In the genomic region with DNA sequence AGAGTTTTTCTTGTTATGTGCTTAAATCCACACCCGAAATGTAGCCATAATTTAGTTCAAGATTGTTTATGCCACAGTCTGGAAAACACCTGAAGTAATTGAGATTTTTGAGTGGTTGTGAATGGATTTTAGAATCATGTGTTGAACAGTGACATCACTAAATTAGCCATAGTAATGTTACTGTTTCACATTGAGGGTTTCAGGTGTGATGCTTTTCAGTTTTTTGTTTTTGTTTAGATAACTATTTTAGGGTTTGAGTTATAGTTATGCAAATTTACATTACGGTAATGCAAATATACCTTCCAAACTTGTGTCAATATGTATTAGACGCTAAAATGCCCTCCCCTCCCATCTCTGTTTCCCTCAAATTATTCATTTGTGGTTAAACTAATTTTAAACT, we compare ENCODE assay signal across 21 cellular contexts. TPM values are rescaled to one million over a fixed set of nuclear protein-coding genes. Genes with fewer than 3 reads are reported as not detected.
DNase-seq lines count a peak whose midpoint lies in the region; ATAC-seq and TF ChIP-seq lines count a peak whose summit lies in the region.
"Had no signal": no experiment of that assay in that cellular context is flagged by ENCODE, and none has a peak within 500 bp of the region (broad histone marks: within the 10 kb centered on the region; RNA-seq: fewer than 3 reads in every experiment).

No MANE protein-coding gene starts in this region.

- peaks cover 2% of the 10 kb centered on the region for H3K9me3 Mint-ChIP-seq in activated naive CD8-positive, alpha-beta T cell treated with anti-CD3 and anti-CD28 coated beads for 36 hours
- H3K9me3 Mint-ChIP-seq in nephron progenitor cell: peaks cover 19% of the 10 kb centered on the region
- H3K9me3 Mint-ChIP-seq: nephron had no signal

- H3K4me2 ChIP-seq in smooth muscle cell: peak overlapping the region; percentile 18

- no peak overlapping the region for H3K27ac Mint-ChIP-seq in activated naive CD8-positive, alpha-beta T cell treated with anti-CD3 and anti-CD28 coated beads for 36 hours
- no peak overlapping the region for H3K27ac Mint-ChIP-seq in nephron progenitor cell
- H3K27ac Mint-ChIP-seq: endodermal cell had no signal

- no peaks in the 10 kb centered on the region for H3K27me3 Mint-ChIP-seq in activated naive CD8-positive, alpha-beta T cell treated with anti-CD3 and anti-CD28 coated beads for 36 hours
- no peaks in the 10 kb centered on the region for H3K27me3 Mint-ChIP-seq in nephron progenitor cell (ENCODE audit: low read depth, poor library complexity)

- peak overlapping the region; percentile 40 for H3K4me3 Mint-ChIP-seq in activated naive CD8-positive, alpha-beta T cell treated with anti-CD3 and anti-CD28 coated beads for 36 hours
- H3K4me3 Mint-ChIP-seq in nephron progenitor cell: no peak overlapping the region
- H3K4me3 Mint-ChIP-seq: endodermal cell, nephron had no signal

- peaks cover 100% of the 10 kb centered on the region for H4K20me1 ChIP-seq in smooth muscle cell (ENCODE audit: low read depth)

- peaks cover 12% of the 10 kb centered on the region for H3K36me3 Mint-ChIP-seq in activated naive CD8-positive, alpha-beta T cell treated with anti-CD3 and anti-CD28 coated beads for 36 hours
- H3K36me3 Mint-ChIP-seq in nephron progenitor cell (ENCODE audit: low read depth): peaks cover 49% of the 10 kb centered on the region

- H2AFZ ChIP-seq in smooth muscle cell (ENCODE audit: low read depth): no peak overlapping the region

- H3K4me1 ChIP-seq in cardiac muscle cell (ENCODE audit: low read depth): peaks cover 48% of the 10 kb centered on the region
- H3K4me1 ChIP-seq in right cardiac atrium (ENCODE audit: control insufficient read depth, insufficient read depth, low read length): peaks cover 7% of the 10 kb centered on the region
- no peaks in the 10 kb centered on the region for H3K4me1 ChIP-seq in smooth muscle cell (ENCODE audit: low read depth)
- peaks cover 5% of the 10 kb centered on the region for H3K4me1 ChIP-seq in ovary (ENCODE audit: insufficient read depth)

- H3K27ac ChIP-seq in cardiac muscle cell: peak overlapping the region; percentile 5
- no peak overlapping the region for H3K27ac ChIP-seq in right cardiac atrium (ENCODE audit: low read length)
- no peak overlapping the region for H3K27ac ChIP-seq in smooth muscle cell (ENCODE audit: low read depth)
- no peak overlapping the region for H3K27ac ChIP-seq in ovary
- H3K27ac ChIP-seq: C4-2B had no signal

- H3K4me3 ChIP-seq in cardiac muscle cell (no peak overlapping the region), right cardiac atrium (ENCODE audit: low read length) (no peak overlapping the region), smooth muscle cell (no peak overlapping the region), ovary (no peak overlapping the region)

- peaks cover 100% of the 10 kb centered on the region for H3K79me2 ChIP-seq in smooth muscle cell (ENCODE audit: low read depth)

- H3K36me3 ChIP-seq in cardiac muscle cell (no peaks in the 10 kb centered on the region), smooth muscle cell (ENCODE audit: low read depth) (no peaks in the 10 kb centered on the region), ovary (no peaks in the 10 kb centered on the region)

- WGBS in right cardiac atrium: 54% methylated on average over 3 of the region's 3 CpGs
- WGBS in smooth muscle cell (ENCODE audit: low lambda C conversion rate): 82% methylated on average over 3 of the region's 3 CpGs
- WGBS in ovary, 3 donors: 77 to 84% (median 80%) methylated on average over 3 of the region's 3 CpGs

- no peak overlapping the region for H3K9ac ChIP-seq in smooth muscle cell (ENCODE audit: low read depth)

- TF ChIP-seq CTCF in cardiac muscle cell (IDR thresholded peaks at IDR 0.05; ENCODE audit: low read depth, low read length) (no peak), smooth muscle cell (IDR thresholded peaks at IDR 0.05; ENCODE audit: borderline replicate concordance, insufficient read depth, poor library complexity, severe bottlenecking) (no peak), nephron progenitor cell (IDR thresholded peaks at IDR 0.05) (no peak), ovary (IDR thresholded peaks at IDR 0.05) (no peak)

- peaks cover 45% of the 10 kb centered on the region for H3K4me1 Mint-ChIP-seq in activated naive CD8-positive, alpha-beta T cell treated with anti-CD3 and anti-CD28 coated beads for 36 hours
- peaks cover 11% of the 10 kb centered on the region for H3K4me1 Mint-ChIP-seq in nephron progenitor cell

- H3F3A ChIP-seq in smooth muscle cell (ENCODE audit: low read depth): no peaks in the 10 kb centered on the region

- H3K9me3 ChIP-seq in cardiac muscle cell (ENCODE audit: low read depth): no peaks in the 10 kb centered on the region
- H3K9me3 ChIP-seq in right cardiac atrium (ENCODE audit: control insufficient read depth, low read length): no peaks in the 10 kb centered on the region
- H3K9me3 ChIP-seq in smooth muscle cell (replicated peaks; ENCODE audit: low read depth): no peaks in the 10 kb centered on the region
- H3K9me3 ChIP-seq in ovary: no peaks in the 10 kb centered on the region

- ATAC-seq in right cardiac atrium: no peak
- ATAC-seq in HG02759 (IDR thresholded peaks at IDR 0.05; ENCODE audit: unreplicated experiment): peak; percentile 48
- ATAC-seq: stimulated activated naive CD8-positive, alpha-beta T cell treated with anti-CD3 and anti-CD28 coated beads, Interleukin-15, Interleukin-2, amounts not matched to agents 100 U/mL and 50 U/mL, for 24 hours had no signal

- no peak for TF ChIP-seq EP300 in ovary (IDR thresholded peaks at IDR 0.05)

- intact Hi-C loops in right cardiac atrium (cut with DNase I) (loop anchor here in 1 of 4 donors (10.0 kb wide), 1 partner anchor 117 kb away; no protein-coding TSS in a partner anchor), ovary (cut with DNase I) (loop anchor here in 1 of 4 donors (10.0 kb wide), 1 partner anchor 1487 kb away; no protein-coding TSS in a partner anchor)

- DNase-seq in cardiac muscle cell (ENCODE audit: low read depth in 1 of 2, low spot score in 1 of 2) (no peak), right cardiac atrium (no peak), smooth muscle cell (lab: John Stamatoyannopoulos, UW; ENCODE audit: unreplicated experiment) (no peak), nephron progenitor cell (no peak), ovary (no peak), HuH-7 (ENCODE audit: low spot score) (no peak)
- DNase-seq in activated naive CD8-positive, alpha-beta T cell treated with anti-CD3 and anti-CD28 coated beads for 36 hours: no peak
- DNase-seq: activated CD4-positive, alpha-beta T cell treated with anti-CD3 and anti-CD28 coated beads, Interleukin-2, amount 50 U/mL, for 1 hour; activated T-cell treated with anti-CD3 and anti-CD28 coated beads, Interleukin-2, amount 50 U/mL, for 1 hour; central memory CD4-positive, alpha-beta T cell; endodermal cell; GF-D8; hypothalamus; mesendoderm; NCI-H1417 treated with DMSO at 0.1 percent for 48 hours; NCI-H2227 treated with DMSO at 0.1 percent for 48 hours; stimulated activated naive CD8-positive, alpha-beta T cell treated with anti-CD3 and anti-CD28 coated beads, Interleukin-15, Interleukin-2, amounts not matched to agents 100 U/mL and 50 U/mL, for 24 hours; trophoblast cell had no signal

- H3K27me3 ChIP-seq in cardiac muscle cell (no peaks in the 10 kb centered on the region), right cardiac atrium (ENCODE audit: control insufficient read depth, insufficient read depth) (no peaks in the 10 kb centered on the region), smooth muscle cell (ENCODE audit: low read depth) (no peaks in the 10 kb centered on the region), ovary (no peaks in the 10 kb centered on the region)

- TF ChIP-seq POLR2A in ovary (IDR thresholded peaks at IDR 0.05): no peak

RNA-seq across cellular contexts. Expression of gene QKI, which starts 22.9 kb away (rescaled TPM):
- 217 and 503 TPM in 2 replicates for total RNA-seq in cardiac muscle cell
- 148 and 289 TPM in 2 replicates for polyA plus RNA-seq in cardiac muscle cell
- 100 to 1,000 TPM; 373 to 415 (median 375) TPM for total RNA-seq in right cardiac atrium
- 100 TPM for polyA plus RNA-seq in right cardiac atrium
- 10 to 100 TPM; 58.0 to 59.7 TPM for total RNA-seq in activated naive CD8-positive, alpha-beta T cell treated with anti-CD3 and anti-CD28 coated beads for 36 hours
- total RNA-seq in smooth muscle cell: 162 and 168 TPM in 2 replicates
- polyA plus RNA-seq in smooth muscle cell: 65.1 and 67.0 TPM in 2 replicates
- 100 to 1,000 TPM in 6 of 7 donors, 10 to 100 TPM in 1; 88.1 to 151 (median 123) TPM for total RNA-seq in ovary
- polyA plus RNA-seq in ovary: 10 to 100 TPM; 44.6 to 93.4 TPM
